ENCODE assay signal across 20 cellular contexts in the genomic region with DNA sequence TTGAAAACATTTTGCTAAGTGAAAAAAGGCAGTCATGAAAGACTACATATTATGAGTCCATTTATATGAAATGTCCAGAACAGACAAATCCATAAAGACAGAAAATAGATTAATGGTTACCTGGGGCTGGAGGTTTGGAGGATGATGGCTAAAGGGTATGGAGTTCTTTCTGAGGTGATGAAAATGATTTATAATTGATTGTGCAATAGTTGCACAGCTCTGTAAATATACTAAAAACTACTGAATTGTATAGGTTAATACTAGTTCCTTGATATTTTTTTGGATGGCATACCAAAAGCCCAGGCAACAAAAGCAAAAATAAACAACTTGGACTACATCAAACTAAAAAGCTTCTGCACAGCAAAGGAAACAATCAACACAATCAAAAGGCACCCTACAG. TPM values are rescaled to one million over a fixed set of nuclear protein-coding genes. Genes with fewer than 3 reads are reported as not detected.
DNase-seq lines count a peak whose midpoint lies in the region; ATAC-seq and TF ChIP-seq lines count a peak whose summit lies in the region.
"Had no signal": no experiment of that assay in that cellular context is flagged by ENCODE, and none has a peak within 500 bp of the region (broad histone marks: within the 10 kb centered on the region; RNA-seq: fewer than 3 reads in every experiment).

No MANE protein-coding gene starts in this region.

- peaks cover 58% of the 10 kb centered on the region for H3K4me1 Mint-ChIP-seq in activated CD4-positive, alpha-beta T cell treated with anti-CD3 and anti-CD28 coated beads for 36 hours
- peaks cover 60% of the 10 kb centered on the region for H3K4me1 Mint-ChIP-seq in activated CD4-positive, alpha-beta memory T cell treated with anti-CD3 and anti-CD28 coated beads for 36 hours (ENCODE audit: low read depth)
- peaks cover 65 to 91% of the 10 kb centered on the region in 2 donors for H3K4me1 Mint-ChIP-seq in immature natural killer cell

- POLR2A ChIA-PET in activated CD4-positive, alpha-beta T cell treated with anti-CD3 and anti-CD28 coated beads for 36 hours (lab: Charles Lee), result no interaction called here
- POLR2A ChIA-PET in HEK293T (lab: Yijun Ruan, JAX), result interaction anchor here (0.9 kb wide), 1 partner anchor 22 kb away, joined by 3 read pairs; a partner anchor contains a TSS
- POLR2A ChIA-PET in activated CD4-positive, alpha-beta memory T cell treated with anti-CD3 and anti-CD28 coated beads for 36 hours (lab: Charles Lee), result interaction anchor here (1.2 kb wide), 1 partner anchor 22 kb away, joined by 3 read pairs; a partner anchor contains a TSS

- no peak overlapping the region for H3K4me3 Mint-ChIP-seq in activated CD4-positive, alpha-beta T cell treated with anti-CD3 and anti-CD28 coated beads for 36 hours
- no peak overlapping the region for H3K4me3 Mint-ChIP-seq in activated CD4-positive, alpha-beta memory T cell treated with anti-CD3 and anti-CD28 coated beads for 36 hours
- H3K4me3 Mint-ChIP-seq in immature natural killer cell, result peak overlapping the region in 3 of 5 donors; percentile 3 to 30 (median 14)

- intact Hi-C loops in activated CD4-positive, alpha-beta T cell treated with anti-CD3 and anti-CD28 coated beads for 36 hours (cut with DNase I, micrococcal nuclease), result no loop called here
- intact Hi-C loops in activated CD4-positive, alpha-beta memory T cell treated with anti-CD3 and anti-CD28 coated beads for 36 hours (cut with micrococcal nuclease), result no loop called here

- no peaks in the 10 kb centered on the region for H3K27me3 Mint-ChIP-seq in activated CD4-positive, alpha-beta T cell treated with anti-CD3 and anti-CD28 coated beads for 36 hours
- no peaks in the 10 kb centered on the region for H3K27me3 Mint-ChIP-seq in activated CD4-positive, alpha-beta memory T cell treated with anti-CD3 and anti-CD28 coated beads for 36 hours
- H3K27me3 Mint-ChIP-seq in immature natural killer cell (ENCODE audit: low read depth in 3 of 3), result peaks cover 0 to 2% (median 0%) of the 10 kb centered on the region in 3 donors
- H3K27me3 Mint-ChIP-seq: activated B cell treated with CpG ODN at 0.5 μM for 24 hours; central memory CD8-positive, alpha-beta T cell had no signal

- peaks cover 8% of the 10 kb centered on the region for H3K36me3 Mint-ChIP-seq in activated CD4-positive, alpha-beta T cell treated with anti-CD3 and anti-CD28 coated beads for 36 hours (ENCODE audit: low read depth)
- peaks cover 12% of the 10 kb centered on the region for H3K36me3 Mint-ChIP-seq in activated CD4-positive, alpha-beta memory T cell treated with anti-CD3 and anti-CD28 coated beads for 36 hours
- no peaks in the 10 kb centered on the region for H3K36me3 Mint-ChIP-seq in immature natural killer cell

- DNase-seq in activated CD4-positive, alpha-beta T cell treated with anti-CD3 and anti-CD28 coated beads for 36 hours, result no peak
- no peak for DNase-seq in activated CD4-positive, alpha-beta T cell treated with anti-CD3 and anti-CD28 coated beads, Interleukin-2, amount 50 U/mL, for 1 hour
- no peak for DNase-seq in HEK293T (ENCODE audit: extremely low spot score)
- no peak for DNase-seq in activated CD4-positive, alpha-beta memory T cell treated with anti-CD3 and anti-CD28 coated beads for 36 hours
- DNase-seq in immature natural killer cell, result no peak
- DNase-seq in NCI-H1694 treated with DMSO at 0.1 percent for 48 hours (lab: John Stamatoyannopoulos, UW), result no peak
- no peak for DNase-seq in middle frontal gyrus (ENCODE audit: extremely low spot score, low spot score)
- DNase-seq: activated B cell treated with CpG ODN at 0.5 μM for 24 hours; C1 segment of cervical spinal cord; effector CD4-positive, alpha-beta T cell; H7; heart left ventricle; MV-4-11; NCI-H2029; NCI-H510A treated with DMSO at 0.1 percent for 48 hours; stomach; upper lobe of left lung had no signal

- peaks cover 5% of the 10 kb centered on the region for H3K9me3 Mint-ChIP-seq in activated CD4-positive, alpha-beta T cell treated with anti-CD3 and anti-CD28 coated beads for 36 hours (ENCODE audit: low read depth)
- H3K9me3 Mint-ChIP-seq in activated CD4-positive, alpha-beta memory T cell treated with anti-CD3 and anti-CD28 coated beads for 36 hours, result peaks cover 3% of the 10 kb centered on the region
- no peaks in the 10 kb centered on the region for H3K9me3 Mint-ChIP-seq in immature natural killer cell
- H3K9me3 Mint-ChIP-seq: central memory CD8-positive, alpha-beta T cell had no signal

- ATAC-seq in activated CD4-positive, alpha-beta T cell treated with anti-CD3 and anti-CD28 coated beads for 36 hours, result no peak
- no peak for ATAC-seq in GM19324 (IDR thresholded peaks at IDR 0.05; ENCODE audit: low FRiP score, unreplicated experiment)
- ATAC-seq: Right ventricle myocardium inferior had no signal

- H3K27ac Mint-ChIP-seq in activated CD4-positive, alpha-beta T cell treated with anti-CD3 and anti-CD28 coated beads for 36 hours, result peak overlapping the region; percentile 87
- peak overlapping the region; percentile 86 for H3K27ac Mint-ChIP-seq in activated CD4-positive, alpha-beta memory T cell treated with anti-CD3 and anti-CD28 coated beads for 36 hours
- peak overlapping the region; percentile 3 to 38 (median 15) for H3K27ac Mint-ChIP-seq in immature natural killer cell
- H3K27ac Mint-ChIP-seq: activated B cell treated with CpG ODN at 0.5 μM for 24 hours had no signal

- CTCF ChIA-PET in activated CD4-positive, alpha-beta T cell treated with anti-CD3 and anti-CD28 coated beads for 36 hours (lab: Charles Lee), result interaction anchor here (0.6 to 0.8 kb wide), 2 partner anchors 38 to 271 kb away, joined by 3 read pairs; no protein-coding TSS in a partner anchor
- CTCF ChIA-PET in HEK293T (lab: Yijun Ruan, JAX), result no interaction called here
- CTCF ChIA-PET in activated CD4-positive, alpha-beta memory T cell treated with anti-CD3 and anti-CD28 coated beads for 36 hours (lab: Charles Lee), result interaction anchor here (1.8 kb wide), 1 partner anchor 129 kb away, joined by 6 read pairs; no protein-coding TSS in a partner anchor

TF ChIP-seq in HEK293T, 16 proteins besides CTCF, POLR2A, EP300 and RAD21:
- no peak for TF ChIP-seq LEF1 (IDR thresholded peaks at IDR 0.05; ENCODE audit: borderline replicate concordance)
- TF ChIP-seq, protein P1, sequence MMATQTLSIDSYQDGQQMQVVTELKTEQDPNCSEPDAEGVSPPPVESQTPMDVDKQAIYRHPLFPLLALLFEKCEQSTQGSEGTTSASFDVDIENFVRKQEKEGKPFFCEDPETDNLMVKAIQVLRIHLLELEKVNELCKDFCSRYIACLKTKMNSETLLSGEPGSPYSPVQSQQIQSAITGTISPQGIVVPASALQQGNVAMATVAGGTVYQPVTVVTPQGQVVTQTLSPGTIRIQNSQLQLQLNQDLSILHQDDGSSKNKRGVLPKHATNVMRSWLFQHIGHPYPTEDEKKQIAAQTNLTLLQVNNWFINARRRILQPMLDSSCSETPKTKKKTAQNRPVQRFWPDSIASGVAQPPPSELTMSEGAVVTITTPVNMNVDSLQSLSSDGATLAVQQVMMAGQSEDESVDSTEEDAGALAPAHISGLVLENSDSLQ (IDR thresholded peaks at IDR 0.05), result 0 out of 2 replicates have a peak, but pooled peaks have one; percentile 12
- TF ChIP-seq HDGF (IDR thresholded peaks at IDR 0.05; ENCODE audit: borderline replicate concordance), result no peak
- no peak for TF ChIP-seq SUZ12 (IDR thresholded peaks at IDR 0.05)
- no peak for TF ChIP-seq CTBP1 (IDR thresholded peaks at IDR 0.05; ENCODE audit: borderline replicate concordance)

RNA-seq across cellular contexts. Expression of a gene that starts 21.5 kb away (rescaled TPM):
- total RNA-seq in activated CD4-positive, alpha-beta T cell treated with anti-CD3 and anti-CD28 coated beads for 36 hours, result 10 to 100 TPM; 30.1 to 32.0 TPM
- 10 to 100 TPM; 34.4 to 41.2 TPM for total RNA-seq in activated CD4-positive, alpha-beta memory T cell treated with anti-CD3 and anti-CD28 coated beads for 36 hours
- 10 to 100 TPM in 1 of 3 donors, 1 to 10 TPM in 2; 3.6 to 12.8 (median 8.2) TPM for polyA plus RNA-seq in immature natural killer cell

Comparison
In these comparisons a context has a peak if more than half of its experiments do, and no peak if none do; other contexts are left out.
1. H3K27ac Mint-ChIP-seq: peak in every context shown above with its lines; median percentile 87 in activated CD4-positive, alpha-beta T cell treated with anti-CD3 and anti-CD28 coated beads for 36 hours; 86 in activated CD4-positive, alpha-beta memory T cell treated with anti-CD3 and anti-CD28 coated beads for 36 hours; 15 in immature natural killer cell.
2. H3K4me3 Mint-ChIP-seq: peak in immature natural killer cell (3 of 5); none in activated CD4-positive, alpha-beta T cell treated with anti-CD3 and anti-CD28 coated beads for 36 hours (single experiment) and activated CD4-positive, alpha-beta memory T cell treated with anti-CD3 and anti-CD28 coated beads for 36 hours (single experiment).